ENCODE assay signal across 17 cellular contexts in the genomic region with DNA sequence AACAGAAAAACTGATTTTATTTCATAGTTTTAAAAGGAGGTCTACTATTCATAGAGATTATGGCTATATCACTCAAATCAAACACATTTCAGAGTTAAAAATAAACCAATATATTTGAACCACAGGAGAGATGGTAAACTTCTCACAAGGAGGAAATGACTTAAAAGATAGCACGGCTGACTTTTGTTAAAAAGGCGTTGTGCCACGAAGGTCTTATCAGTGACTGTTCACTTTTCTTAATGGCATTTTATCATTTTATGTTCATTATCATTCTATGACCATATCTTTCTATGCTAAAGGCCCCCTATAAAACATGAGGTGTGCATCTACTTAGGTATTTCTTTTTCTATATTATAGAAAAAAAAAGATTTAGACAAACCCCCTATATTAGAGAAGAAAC. TPM values are rescaled to one million over a fixed set of nuclear protein-coding genes. Genes with fewer than 3 reads are reported as not detected.
"Had no signal": no experiment of that assay in that cellular context is flagged by ENCODE, and none has a peak within 500 bp of the region (broad histone marks: within the 10 kb centered on the region; RNA-seq: fewer than 3 reads in every experiment).

No MANE protein-coding gene starts in this region.

- H3K9me3 ChIP-seq: gastrocnemius medialis, heart right ventricle had no signal

- ATAC-seq: esophagus mucosa, gastrocnemius medialis, heart right ventricle, left lobe of liver, natural killer cell, sciatic nerve had no signal

- H3K4me3 Mint-ChIP-seq: natural killer cell, neural crest cell had no signal

- H3K36me3 ChIP-seq: gastrocnemius medialis, heart right ventricle had no signal

- H3K27me3 ChIP-seq: gastrocnemius medialis, heart right ventricle had no signal

- H3K27ac Mint-ChIP-seq: natural killer cell had no signal

- H3K4me3 ChIP-seq: coronary artery, gastrocnemius medialis, heart right ventricle, skin epidermis had no signal

- H3K4me1 ChIP-seq: gastrocnemius medialis, heart right ventricle had no signal

- H3K4me1 Mint-ChIP-seq: natural killer cell had no signal

- H3K27ac ChIP-seq: coronary artery, gastrocnemius medialis, heart right ventricle, skin epidermis had no signal

- H3K36me3 Mint-ChIP-seq: natural killer cell had no signal

- H3K9me3 Mint-ChIP-seq: natural killer cell, neural crest cell had no signal

- DNase-seq: effector CD4-positive, alpha-beta T cell; gastrocnemius medialis; heart right ventricle; hypothalamus; kidney glomerular epithelial cell; mammary epithelial cell; natural killer cell; posterior cingulate gyrus; stimulated activated CD4-positive, alpha-beta T cell treated with anti-CD3 and anti-CD28 coated beads, Interleukin-2, amount 100 ng/mL, for 48 hours; stimulated activated naive CD4-positive, alpha-beta T cell treated with Interleukin-2 at 50 U/mL for 16 hours; trophoblast cell had no signal

RNA-seq across cellular contexts. Expression of gene ELOVL4, which starts 19.6 kb away (rescaled TPM):
- total RNA-seq: left lobe of liver, natural killer cell had no signal
